Comparison of ENCODE assay signal across 24 cellular contexts in genomic region chr13:32941368-32941767, GRCh38.
A peak's percentile ranks its signal among the peaks of the same experiment; 100 is the strongest.
DNase-seq lines count a peak whose midpoint lies in the region; ATAC-seq lines count a peak whose summit lies in the region.
"Had no signal": no experiment of that assay in that cellular context is flagged by ENCODE, and none has a peak within 500 bp of the region (broad histone marks: within the 10 kb centered on the region; RNA-seq: fewer than 3 reads in every experiment).

No MANE protein-coding gene starts in this region.

- H4K8ac ChIP-seq in mesenchymal stem cell (ENCODE audit: low read length) = no peak overlapping the region

- CTCF ChIA-PET in activated CD4-positive, alpha-beta T cell treated with anti-CD3 and anti-CD28 coated beads for 36 hours (lab: Charles Lee) = interaction anchor here (0.6 to 1.1 kb wide), 2 partner anchors 15 to 385 kb away, joined by 3 to 4 read pairs; no protein-coding TSS in a partner anchor

- H3K79me1 ChIP-seq in mesenchymal stem cell (replicated peaks; ENCODE audit: low read length, poor library complexity, severe bottlenecking) = no peaks in the 10 kb centered on the region

- H2BK120ac ChIP-seq in mesenchymal stem cell (ENCODE audit: low read depth, low read length) = no peak overlapping the region

- no peak overlapping the region for H3K18ac ChIP-seq in mesenchymal stem cell (ENCODE audit: low read depth in 1 of 2, low read length in 2 of 2)

- H3K27me3 ChIP-seq in mesenchymal stem cell (ENCODE audit: control insufficient read depth in 1 of 2, insufficient read depth in 1 of 2, low read length in 2 of 2) = no peaks in the 10 kb centered on the region
- H3K27me3 ChIP-seq: SJSA1, vagina had no signal

- H3K4me1 Mint-ChIP-seq in activated CD4-positive, alpha-beta T cell treated with anti-CD3 and anti-CD28 coated beads, Interleukin-2, amount 10 ng/mL, durations not matched to agents 24 days and 14 days = peaks cover 19% of the 10 kb centered on the region
- no peaks in the 10 kb centered on the region for H3K4me1 Mint-ChIP-seq in activated CD4-positive, alpha-beta T cell treated with anti-CD3 and anti-CD28 coated beads for 36 hours

- POLR2A ChIA-PET in activated CD4-positive, alpha-beta T cell treated with anti-CD3 and anti-CD28 coated beads for 36 hours (lab: Charles Lee) = no interaction called here

- H3K23ac ChIP-seq in mesenchymal stem cell (ENCODE audit: low read length in 2 of 2) = no peak overlapping the region

- H3K4me2 ChIP-seq in mesenchymal stem cell (ENCODE audit: low read length, poor library complexity, severe bottlenecking) = no peak overlapping the region

- no peak overlapping the region for H3K14ac ChIP-seq in mesenchymal stem cell (ENCODE audit: low read length in 2 of 2)

- no peak overlapping the region for H3K4me3 ChIP-seq in mesenchymal stem cell (ENCODE audit: insufficient read depth in 1 of 2, low read depth in 1 of 2, low read length in 2 of 2)
- H3K4me3 ChIP-seq: dorsolateral prefrontal cortex, SJSA1, vagina had no signal

- H3K9me3 ChIP-seq in mesenchymal stem cell (ENCODE audit: control insufficient read depth, low read length) = peaks cover 20% of the 10 kb centered on the region
- H3K9me3 ChIP-seq: SJSA1, vagina had no signal

- peak overlapping the region; percentile 24 for H2BK5ac ChIP-seq in mesenchymal stem cell (ENCODE audit: low read depth, low read length, poor library complexity, severe bottlenecking)

- no peak overlapping the region for H3K27ac Mint-ChIP-seq in activated CD4-positive, alpha-beta T cell treated with anti-CD3 and anti-CD28 coated beads, Interleukin-2, amount 10 ng/mL, durations not matched to agents 24 days and 14 days
- H3K27ac Mint-ChIP-seq in activated CD4-positive, alpha-beta T cell treated with anti-CD3 and anti-CD28 coated beads for 36 hours = no peak overlapping the region
- H3K27ac Mint-ChIP-seq: activated CD4-positive, alpha-beta memory T cell treated with anti-CD3 and anti-CD28 coated beads for 36 hours; activated naive CD8-positive, alpha-beta T cell treated with anti-CD3 and anti-CD28 coated beads for 36 hours; CD4-positive, alpha-beta T cell; stimulated activated naive CD8-positive, alpha-beta T cell treated with anti-CD3 and anti-CD28 coated beads, Interleukin-15, Interleukin-2, amounts not matched to agents 100 ng/mL and 50 ng/mL, for 24 hours had no signal

- peak overlapping the region in 1 of 2 experiments; percentile 45 for H2BK12ac ChIP-seq in mesenchymal stem cell (ENCODE audit: low read length in 2 of 2)

- H3K27ac ChIP-seq in mesenchymal stem cell (ENCODE audit: low read length, poor library complexity, severe bottlenecking) = no peak overlapping the region
- H3K27ac ChIP-seq: 22Rv1, SJSA1, vagina had no signal

- intact Hi-C loops in activated CD4-positive, alpha-beta T cell treated with anti-CD3 and anti-CD28 coated beads, Interleukin-2, amount 10 ng/mL, durations not matched to agents 24 days and 14 days (cut with micrococcal nuclease) = no loop called here
- intact Hi-C loops in activated CD4-positive, alpha-beta T cell treated with anti-CD3 and anti-CD28 coated beads for 36 hours (cut with DNase I, micrococcal nuclease) = no loop called here

- H3K27me3 Mint-ChIP-seq in activated CD4-positive, alpha-beta T cell treated with anti-CD3 and anti-CD28 coated beads, Interleukin-2, amount 10 ng/mL, durations not matched to agents 24 days and 14 days = no peaks in the 10 kb centered on the region
- peaks cover 3% of the 10 kb centered on the region for H3K27me3 Mint-ChIP-seq in activated CD4-positive, alpha-beta T cell treated with anti-CD3 and anti-CD28 coated beads for 36 hours

- no peak for ATAC-seq in activated CD4-positive, alpha-beta T cell treated with anti-CD3 and anti-CD28 coated beads for 36 hours
- ATAC-seq in HG03175 (IDR thresholded peaks at IDR 0.05; ENCODE audit: unreplicated experiment) = peak; percentile 75
- ATAC-seq in HG02884 (IDR thresholded peaks at IDR 0.05; ENCODE audit: unreplicated experiment) = no peak
- no peak for ATAC-seq in HG02981 (IDR thresholded peaks at IDR 0.05; ENCODE audit: unreplicated experiment)
- ATAC-seq: naive thymus-derived CD4-positive, alpha-beta T cell had no signal

- peaks cover 31% of the 10 kb centered on the region for H3K9me3 Mint-ChIP-seq in activated CD4-positive, alpha-beta T cell treated with anti-CD3 and anti-CD28 coated beads, Interleukin-2, amount 10 ng/mL, durations not matched to agents 24 days and 14 days
- no peaks in the 10 kb centered on the region for H3K9me3 Mint-ChIP-seq in activated CD4-positive, alpha-beta T cell treated with anti-CD3 and anti-CD28 coated beads for 36 hours (ENCODE audit: low read depth)
- H3K9me3 Mint-ChIP-seq: activated CD4-positive, alpha-beta memory T cell treated with anti-CD3 and anti-CD28 coated beads for 36 hours; activated naive CD8-positive, alpha-beta T cell treated with anti-CD3 and anti-CD28 coated beads for 36 hours; CD4-positive, alpha-beta T cell; stimulated activated naive CD8-positive, alpha-beta T cell treated with anti-CD3 and anti-CD28 coated beads, Interleukin-15, Interleukin-2, amounts not matched to agents 100 ng/mL and 50 ng/mL, for 24 hours had no signal

- peak overlapping the region; percentile 77 for H2AK5ac ChIP-seq in mesenchymal stem cell (ENCODE audit: low read length, severe bottlenecking)

- H3K4ac ChIP-seq in mesenchymal stem cell (ENCODE audit: low read depth in 1 of 2, low read length in 2 of 2) = no peak overlapping the region

- WGBS in mesenchymal stem cell = 95% methylated on average over 3 of the region's 3 CpGs

- no peaks in the 10 kb centered on the region for H3K36me3 Mint-ChIP-seq in activated CD4-positive, alpha-beta T cell treated with anti-CD3 and anti-CD28 coated beads, Interleukin-2, amount 10 ng/mL, durations not matched to agents 24 days and 14 days (ENCODE audit: low read depth)
- H3K36me3 Mint-ChIP-seq in activated CD4-positive, alpha-beta T cell treated with anti-CD3 and anti-CD28 coated beads for 36 hours (ENCODE audit: low read depth) = no peaks in the 10 kb centered on the region
- H3K36me3 Mint-ChIP-seq: activated CD4-positive, alpha-beta memory T cell treated with anti-CD3 and anti-CD28 coated beads for 36 hours; activated naive CD8-positive, alpha-beta T cell treated with anti-CD3 and anti-CD28 coated beads for 36 hours; mesothelial cell of epicardium had no signal

- no peak overlapping the region for H3K9ac ChIP-seq in mesenchymal stem cell (ENCODE audit: low read length)

- H4K91ac ChIP-seq in mesenchymal stem cell (ENCODE audit: low read length) = no peak overlapping the region

- H3K36me3 ChIP-seq in mesenchymal stem cell (ENCODE audit: control insufficient read depth in 1 of 2, insufficient read depth in 2 of 2, low read depth in 1 of 2, low read length in 2 of 2) = no peaks in the 10 kb centered on the region
- H3K36me3 ChIP-seq: SJSA1, vagina had no signal

- no peak overlapping the region for H3K4me3 Mint-ChIP-seq in activated CD4-positive, alpha-beta T cell treated with anti-CD3 and anti-CD28 coated beads, Interleukin-2, amount 10 ng/mL, durations not matched to agents 24 days and 14 days
- no peak overlapping the region for H3K4me3 Mint-ChIP-seq in activated CD4-positive, alpha-beta T cell treated with anti-CD3 and anti-CD28 coated beads for 36 hours
- H3K4me3 Mint-ChIP-seq: activated CD4-positive, alpha-beta memory T cell treated with anti-CD3 and anti-CD28 coated beads for 36 hours; activated naive CD8-positive, alpha-beta T cell treated with anti-CD3 and anti-CD28 coated beads for 36 hours; CD4-positive, alpha-beta T cell; mesothelial cell of epicardium; stimulated activated naive CD8-positive, alpha-beta T cell treated with anti-CD3 and anti-CD28 coated beads, Interleukin-15, Interleukin-2, amounts not matched to agents 100 ng/mL and 50 ng/mL, for 24 hours had no signal

- no peak overlapping the region for H2BK15ac ChIP-seq in mesenchymal stem cell (ENCODE audit: low read depth, poor library complexity, severe bottlenecking)

- peak; percentile 60 for DNase-seq in activated CD4-positive, alpha-beta T cell treated with anti-CD3 and anti-CD28 coated beads, Interleukin-2, amount 10 ng/mL, durations not matched to agents 24 days and 14 days
- no peak for DNase-seq in activated CD4-positive, alpha-beta T cell treated with anti-CD3 and anti-CD28 coated beads for 36 hours
- DNase-seq in UCSD-AML1 (lab: John Stamatoyannopoulos, UW; ENCODE audit: unreplicated experiment) (peak; percentile 15), mesenchymal stem cell (no peak)
- no peak for DNase-seq in activated naive CD4-positive, alpha-beta T cell (lab: John Stamatoyannopoulos, UW)
- DNase-seq: activated CD4-positive, alpha-beta memory T cell treated with anti-CD3 and anti-CD28 coated beads for 36 hours; activated naive CD8-positive, alpha-beta T cell treated with anti-CD3 and anti-CD28 coated beads for 36 hours; activated T-cell treated with anti-CD3 and anti-CD28 coated beads for 4 hours; CD4-positive, alpha-beta T cell; islet precursor cell; NCI-H1105 treated with DMSO at 0.1 percent for 48 hours; NCI-H2029 treated with DMSO at 0.1 percent for 48 hours; NCI-H526 treated with DMSO at 0.1 percent for 48 hours; occipital lobe had no signal

- peaks cover 13% of the 10 kb centered on the region for H3K4me1 ChIP-seq in mesenchymal stem cell (ENCODE audit: control insufficient read depth, insufficient read depth, low read depth, low read length)
- H3K4me1 ChIP-seq: vagina had no signal

- no peak overlapping the region for H2AFZ ChIP-seq in mesenchymal stem cell (ENCODE audit: low read depth, low read length)

Comparison
In these comparisons a context has a peak if more than half of its experiments do, and no peak if none do; other contexts are left out.
1. DNase-seq: peak in activated CD4-positive, alpha-beta T cell treated with anti-CD3 and anti-CD28 coated beads, Interleukin-2, amount 10 ng/mL, durations not matched to agents 24 days and 14 days (single experiment) and UCSD-AML1 (single experiment); none in activated CD4-positive, alpha-beta T cell treated with anti-CD3 and anti-CD28 coated beads for 36 hours (single experiment), mesenchymal stem cell (single experiment) and activated naive CD4-positive, alpha-beta T cell (0 of 4).